In the genomic region with DNA sequence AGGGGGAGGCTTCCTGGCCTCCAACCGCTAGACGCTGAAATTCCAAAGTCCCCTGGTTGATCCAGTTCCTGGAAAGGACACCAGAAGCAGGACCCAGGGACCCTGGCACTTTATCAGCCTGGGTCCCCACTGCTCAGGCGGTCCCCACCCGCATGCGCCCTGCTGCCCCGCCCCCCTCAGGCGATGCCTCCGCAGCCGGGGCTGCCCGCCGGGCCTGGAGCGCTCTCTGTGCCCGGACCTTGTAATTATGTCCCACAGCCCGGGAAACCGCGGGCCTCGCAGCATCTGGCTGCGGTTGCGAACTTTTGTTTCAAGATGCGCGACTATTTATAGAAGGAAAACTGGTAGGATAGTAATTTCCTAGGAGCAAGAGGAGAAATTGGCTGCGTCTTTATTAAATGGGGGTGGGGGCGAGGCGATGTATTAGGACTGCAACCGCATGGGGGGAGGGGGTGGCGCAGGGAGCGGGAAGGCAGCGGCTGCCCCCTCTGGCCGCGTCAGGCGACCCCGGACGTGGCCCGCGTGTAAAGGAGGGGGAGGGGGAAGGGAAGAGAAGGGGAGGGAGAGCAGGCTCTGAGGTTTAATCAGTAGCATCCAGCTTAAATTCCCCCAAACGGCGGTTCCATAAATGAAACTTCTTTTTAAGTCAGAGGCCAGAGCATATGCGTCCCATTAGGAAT, we compare ENCODE assay signal across 1 cellular context.
TF ChIP-seq lines count a peak whose summit lies in the region.

No MANE protein-coding gene starts in this region.

TF ChIP-seq in GM23338, 12 proteins besides CTCF, POLR2A, EP300 and RAD21 (continued from another document):
- TF ChIP-seq, protein P1, sequence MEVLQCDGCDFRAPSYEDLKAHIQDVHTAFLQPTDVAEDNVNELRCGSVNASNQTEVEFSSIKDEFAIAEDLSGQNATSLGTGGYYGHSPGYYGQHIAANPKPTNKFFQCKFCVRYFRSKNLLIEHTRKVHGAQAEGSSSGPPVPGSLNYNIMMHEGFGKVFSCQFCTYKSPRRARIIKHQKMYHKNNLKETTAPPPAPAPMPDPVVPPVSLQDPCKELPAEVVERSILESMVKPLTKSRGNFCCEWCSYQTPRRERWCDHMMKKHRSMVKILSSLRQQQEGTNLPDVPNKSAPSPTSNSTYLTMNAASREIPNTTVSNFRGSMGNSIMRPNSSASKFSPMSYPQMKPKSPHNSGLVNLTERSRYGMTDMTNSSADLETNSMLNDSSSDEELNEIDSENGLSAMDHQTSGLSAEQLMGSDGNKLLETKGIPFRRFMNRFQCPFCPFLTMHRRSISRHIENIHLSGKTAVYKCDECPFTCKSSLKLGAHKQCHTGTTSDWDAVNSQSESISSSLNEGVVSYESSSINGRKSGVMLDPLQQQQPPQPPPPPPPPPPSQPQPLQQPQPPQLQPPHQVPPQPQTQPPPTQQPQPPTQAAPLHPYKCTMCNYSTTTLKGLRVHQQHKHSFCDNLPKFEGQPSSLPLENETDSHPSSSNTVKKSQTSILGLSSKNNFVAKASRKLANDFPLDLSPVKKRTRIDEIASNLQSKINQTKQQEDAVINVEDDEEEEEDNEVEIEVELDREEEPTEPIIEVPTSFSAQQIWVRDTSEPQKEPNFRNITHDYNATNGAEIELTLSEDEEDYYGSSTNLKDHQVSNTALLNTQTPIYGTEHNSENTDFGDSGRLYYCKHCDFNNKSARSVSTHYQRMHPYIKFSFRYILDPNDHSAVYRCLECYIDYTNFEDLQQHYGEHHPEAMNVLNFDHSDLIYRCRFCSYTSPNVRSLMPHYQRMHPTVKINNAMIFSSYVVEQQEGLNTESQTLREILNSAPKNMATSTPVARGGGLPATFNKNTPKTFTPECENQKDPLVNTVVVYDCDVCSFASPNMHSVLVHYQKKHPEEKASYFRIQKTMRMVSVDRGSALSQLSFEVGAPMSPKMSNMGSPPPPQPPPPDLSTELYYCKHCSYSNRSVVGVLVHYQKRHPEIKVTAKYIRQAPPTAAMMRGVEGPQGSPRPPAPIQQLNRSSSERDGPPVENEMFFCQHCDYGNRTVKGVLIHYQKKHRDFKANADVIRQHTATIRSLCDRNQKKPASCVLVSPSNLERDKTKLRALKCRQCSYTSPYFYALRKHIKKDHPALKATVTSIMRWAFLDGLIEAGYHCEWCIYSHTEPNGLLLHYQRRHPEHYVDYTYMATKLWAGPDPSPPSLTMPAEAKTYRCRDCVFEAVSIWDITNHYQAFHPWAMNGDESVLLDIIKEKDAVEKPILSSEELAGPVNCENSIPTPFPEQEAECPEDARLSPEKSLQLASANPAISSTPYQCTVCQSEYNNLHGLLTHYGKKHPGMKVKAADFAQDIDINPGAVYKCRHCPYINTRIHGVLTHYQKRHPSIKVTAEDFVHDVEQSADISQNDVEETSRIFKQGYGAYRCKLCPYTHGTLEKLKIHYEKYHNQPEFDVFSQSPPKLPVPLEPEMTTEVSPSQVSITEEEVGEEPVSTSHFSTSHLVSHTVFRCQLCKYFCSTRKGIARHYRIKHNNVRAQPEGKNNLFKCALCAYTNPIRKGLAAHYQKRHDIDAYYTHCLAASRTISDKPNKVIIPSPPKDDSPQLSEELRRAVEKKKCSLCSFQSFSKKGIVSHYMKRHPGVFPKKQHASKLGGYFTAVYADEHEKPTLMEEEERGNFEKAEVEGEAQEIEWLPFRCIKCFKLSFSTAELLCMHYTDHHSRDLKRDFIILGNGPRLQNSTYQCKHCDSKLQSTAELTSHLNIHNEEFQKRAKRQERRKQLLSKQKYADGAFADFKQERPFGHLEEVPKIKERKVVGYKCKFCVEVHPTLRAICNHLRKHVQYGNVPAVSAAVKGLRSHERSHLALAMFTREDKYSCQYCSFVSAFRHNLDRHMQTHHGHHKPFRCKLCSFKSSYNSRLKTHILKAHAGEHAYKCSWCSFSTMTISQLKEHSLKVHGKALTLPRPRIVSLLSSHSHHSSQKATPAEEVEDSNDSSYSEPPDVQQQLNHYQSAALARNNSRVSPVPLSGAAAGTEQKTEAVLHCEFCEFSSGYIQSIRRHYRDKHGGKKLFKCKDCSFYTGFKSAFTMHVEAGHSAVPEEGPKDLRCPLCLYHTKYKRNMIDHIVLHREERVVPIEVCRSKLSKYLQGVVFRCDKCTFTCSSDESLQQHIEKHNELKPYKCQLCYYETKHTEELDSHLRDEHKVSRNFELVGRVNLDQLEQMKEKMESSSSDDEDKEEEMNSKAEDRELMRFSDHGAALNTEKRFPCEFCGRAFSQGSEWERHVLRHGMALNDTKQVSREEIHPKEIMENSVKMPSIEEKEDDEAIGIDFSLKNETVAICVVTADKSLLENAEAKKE (CRISPR knock-in tag; IDR thresholded peaks at IDR 0.05) = no peak
- TF ChIP-seq NANOG (IDR thresholded peaks at IDR 0.05; ENCODE audit: borderline replicate concordance) = no peak
TF ChIP-seq in GM23338: peak in this region for 1.
